35 cellular contexts compared by ENCODE assay signal in genomic region chr20:21087862-21088540, GRCh38. TPM values are rescaled to one million over a fixed set of nuclear protein-coding genes. Genes with fewer than 3 reads are reported as not detected.
"Had no signal": no experiment of that assay in that cellular context is flagged by ENCODE, and none has a peak within 500 bp of the region (broad histone marks: within the 10 kb centered on the region; RNA-seq: fewer than 3 reads in every experiment).

No MANE protein-coding gene starts in this region.

- H3K27me3 ChIP-seq: ovary had no signal

- DNase-seq: hypothalamus; immature natural killer cell; kidney; left colon; left ventricle myocardium inferior; midbrain; mucosa of descending colon; naive thymus-derived CD4-positive, alpha-beta T cell; ovary; retina; right cardiac atrium; sigmoid colon; small intestine; spleen; stimulated activated CD4-positive, alpha-beta T cell treated with anti-CD3 and anti-CD28 coated beads, Interleukin-1b, Interleukin-23, amount 100 ng/mL, for 48 hours; stimulated activated CD4-positive, alpha-beta T cell treated with anti-CD3 and anti-CD28 coated beads, Interleukin-2, amount 100 ng/mL, for 48 hours; stimulated activated CD4-positive, alpha-beta T cell treated with anti-CD3 and anti-CD28 coated beads, Interleukin-4, amount 100 ng/mL, for 4 hours; stimulated activated CD8-positive, alpha-beta memory T cell treated with anti-CD3 and anti-CD28 coated beads, Interleukin-4, amount 100 ng/mL, for 48 hours; stimulated activated naive CD4-positive, alpha-beta T cell treated with Interleukin-2 at 50 U/mL for 16 hours; stimulated activated naive CD8-positive, alpha-beta T cell treated with anti-CD3 and anti-CD28 coated beads, Interleukin-15, amount 100 ng/mL, for 72 hours; substantia nigra; uterus had no signal

- H3K4me1 ChIP-seq: left ventricle myocardium inferior, sigmoid colon, spleen, tibial nerve, uterus had no signal

- ATAC-seq: left colon; mucosa of descending colon; naive thymus-derived CD4-positive, alpha-beta T cell; natural killer cell treated with Interleukin-12 subunit alpha and Interleukin-12 subunit beta and Interleukin-15 and Interleukin-18, amount 100 ng/mL, for 72 hours; right cardiac atrium; stimulated activated memory B cell treated with anti-CD40 and anti-IgM and Interleukin-4, amounts not matched to agents 10 μg/mL and 1 μg/mL and 100 μg/mL, for 72 hours; stimulated activated naive CD8-positive, alpha-beta T cell treated with anti-CD3 and anti-CD28 coated beads, Interleukin-15, amount 100 ng/mL, for 72 hours had no signal

- H3K36me3 ChIP-seq: left ventricle myocardium inferior, ovary, sigmoid colon, spleen, tibial nerve, uterus had no signal

- H3K27ac ChIP-seq: left ventricle myocardium inferior, ovary, sigmoid colon, spleen, tibial nerve, uterus had no signal

- FAIRE-seq: islet of Langerhans, kidney, small intestine had no signal

- H3K9me3 ChIP-seq: left ventricle myocardium inferior, mucosa of descending colon, ovary, sigmoid colon, spleen, tibial nerve, uterus had no signal

- H3K4me3 ChIP-seq: left ventricle myocardium inferior, lung, mucosa of descending colon, ovary, sigmoid colon, spleen, tibial nerve, uterus had no signal

RNA-seq across cellular contexts. Expression of gene LINC00237, which starts 18.2 kb away (rescaled TPM):
- total RNA-seq: kidney; left colon; left ventricle myocardium inferior; lung; mesenteric fat pad; mucosa of descending colon; myocyte; naive thymus-derived CD4-positive, alpha-beta T cell; natural killer cell treated with Interleukin-12 subunit alpha and Interleukin-12 subunit beta and Interleukin-15 and Interleukin-18, amount 100 ng/mL, for 72 hours; omental fat pad; progenitor cell of endocrine pancreas; pulmonary artery endothelial cell; right cardiac atrium; sigmoid colon; spleen; tibial nerve; ureter; uterus had no signal
- polyA plus RNA-seq: naive thymus-derived CD4-positive, alpha-beta T cell; neural cell; ovary; right cardiac atrium; sigmoid colon; small intestine; thymus had no signal
